ENCODE assay signal across 10 cellular contexts in genomic region chr3:120909602-120909878, GRCh38. TPM values are rescaled to one million over a fixed set of nuclear protein-coding genes. Genes with fewer than 3 reads are reported as not detected.
DNase-seq lines count a peak whose midpoint lies in the region; ATAC-seq and TF ChIP-seq lines count a peak whose summit lies in the region.
"Had no signal": no experiment of that assay in that cellular context is flagged by ENCODE, and none has a peak within 500 bp of the region (broad histone marks: within the 10 kb centered on the region; RNA-seq: fewer than 3 reads in every experiment).

No MANE protein-coding gene starts in this region.

- H3K27me3 Mint-ChIP-seq in naive thymus-derived CD8-positive, alpha-beta T cell, result peaks cover 49 to 93% (median 57%) of the 10 kb centered on the region in 5 donors

- H3K4me3 Mint-ChIP-seq in naive thymus-derived CD8-positive, alpha-beta T cell, result peak overlapping the region in 9 of 10 donors; percentile 17 to 91 (median 73)

- H3K4me1 Mint-ChIP-seq in naive thymus-derived CD8-positive, alpha-beta T cell, result peaks cover 14 to 26% (median 17%) of the 10 kb centered on the region in 4 donors

- intact Hi-C loops in ascending aorta (cut with DNase I), result no loop called here

- H3K9me3 ChIP-seq in HUES6 (ENCODE audit: control insufficient read depth, insufficient read depth, low read depth, low read length) (no peaks in the 10 kb centered on the region), ascending aorta (no peaks in the 10 kb centered on the region)

- peaks cover 0 to 19% (median 5%) of the 10 kb centered on the region in 9 donors for H3K9me3 Mint-ChIP-seq in naive thymus-derived CD8-positive, alpha-beta T cell

- H3K9ac ChIP-seq in HUES6 (ENCODE audit: low read length), result peak overlapping the region; percentile 34

- no peak for TF ChIP-seq POLR2A in erythroblast (IDR thresholded peaks at IDR 0.05; ENCODE audit: low read length)

- no peak for ATAC-seq in naive thymus-derived CD8-positive, alpha-beta T cell
- no peak for ATAC-seq in GM19324 (IDR thresholded peaks at IDR 0.05; ENCODE audit: low FRiP score, unreplicated experiment)
- ATAC-seq: Panc1 had no signal

- no peak overlapping the region for H3K27ac Mint-ChIP-seq in naive thymus-derived CD8-positive, alpha-beta T cell

- no peak for TF ChIP-seq CTCF in ascending aorta (IDR thresholded peaks at IDR 0.05)

- H3K4me3 ChIP-seq in HUES6 (ENCODE audit: low read depth, low read length) (peak overlapping the region; percentile 84), ascending aorta (peak overlapping the region; percentile 61 to 64)

- no peak overlapping the region for H3K27ac ChIP-seq in HUES6 (ENCODE audit: low read depth, low read length)
- no peak overlapping the region for H3K27ac ChIP-seq in ascending aorta

- POLR2A ChIA-PET in naive thymus-derived CD8-positive, alpha-beta T cell (lab: Charles Lee), result no interaction called here

- peaks cover 30% of the 10 kb centered on the region for H3K27me3 ChIP-seq in HUES6 (ENCODE audit: control insufficient read depth, insufficient read depth, low read length)
- no peaks in the 10 kb centered on the region for H3K27me3 ChIP-seq in ascending aorta

- H3K4me1 ChIP-seq in HUES6 (ENCODE audit: control insufficient read depth, insufficient read depth, low read length) (0 out of 2 replicates have a peak, but pooled peaks cover 6% of the 10 kb centered on the region), ascending aorta (peaks cover 6 to 9% of the 10 kb centered on the region in 2 donors)

- H3K36me3 ChIP-seq in HUES6 (ENCODE audit: control insufficient read depth, insufficient read depth, low read length) (no peaks in the 10 kb centered on the region), ascending aorta (no peaks in the 10 kb centered on the region)

- peaks cover 0 to 26% (median 3%) of the 10 kb centered on the region in 3 donors for H3K36me3 Mint-ChIP-seq in naive thymus-derived CD8-positive, alpha-beta T cell

- DNase-seq in DMS 273 (lab: John Stamatoyannopoulos, UW; ENCODE audit: unreplicated experiment) (peak; percentile 61), DMS 273 treated with DMSO at 0.1 percent for 48 hours (lab: John Stamatoyannopoulos, UW) (no peak), ascending aorta (ENCODE audit: low spot score in 2 of 2) (no peak), erythroblast (lab: John Stamatoyannopoulos, UW) (no peak), T-helper 2 cell (no peak)
- DNase-seq in naive thymus-derived CD8-positive, alpha-beta T cell, result peak in 1 of 10 donors; percentile 11

RNA-seq across cellular contexts. Expression of gene STXBP5L, which starts 1.5 kb away (rescaled TPM):
- total RNA-seq in ascending aorta, result not detected
- not detected for total RNA-seq in naive thymus-derived CD8-positive, alpha-beta T cell
- not detected for polyA plus RNA-seq in naive thymus-derived CD8-positive, alpha-beta T cell
- total RNA-seq: subcutaneous adipose tissue had no signal
